ENCODE assay signal across 23 cellular contexts in the genomic region with DNA sequence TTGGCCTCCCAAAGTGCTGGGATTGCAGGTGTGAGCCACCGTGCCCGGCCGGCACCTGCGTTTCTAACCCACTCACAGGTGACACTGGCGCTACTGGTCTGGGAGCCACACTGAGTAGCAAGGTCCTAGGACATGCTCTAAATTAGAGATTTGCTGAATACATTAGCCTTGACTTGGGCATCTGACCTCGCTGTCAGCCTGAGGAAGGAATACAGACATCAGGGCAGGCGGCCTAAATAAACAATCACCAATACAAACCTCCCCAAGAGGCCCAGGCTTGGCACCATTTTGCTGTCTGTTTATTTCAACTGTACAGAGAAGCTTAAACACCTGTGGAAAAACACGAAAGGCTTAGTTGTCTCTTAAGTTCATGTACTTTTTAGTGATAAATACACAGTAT. TPM values are rescaled to one million over a fixed set of nuclear protein-coding genes. Genes with fewer than 3 reads are reported as not detected.
A peak's percentile ranks its signal among the peaks of the same experiment; 100 is the strongest.
DNase-seq lines count a peak whose midpoint lies in the region; ATAC-seq and TF ChIP-seq lines count a peak whose summit lies in the region.
"Had no signal": no experiment of that assay in that cellular context is flagged by ENCODE, and none has a peak within 500 bp of the region (broad histone marks: within the 10 kb centered on the region; RNA-seq: fewer than 3 reads in every experiment).

No MANE protein-coding gene starts in this region.

- WGBS in liver: 45% methylated on average over 8 of the region's 8 CpGs

- H3K9me3 ChIP-seq in liver (ENCODE audit: control insufficient read depth in 4 of 4, low read length in 3 of 4) (no peaks in the 10 kb centered on the region), stomach smooth muscle (ENCODE audit: control insufficient read depth in 2 of 2, low read length in 2 of 2) (no peaks in the 10 kb centered on the region)
- H3K9me3 ChIP-seq: gastroesophageal sphincter, mucosa of descending colon, Peyer's patch had no signal

- H3K4me1 ChIP-seq in liver (ENCODE audit: control insufficient read depth in 4 of 4, insufficient read depth in 4 of 4, low read length in 3 of 4) (peaks cover 7 to 15% (median 10%) of the 10 kb centered on the region in 4 donors), stomach smooth muscle (ENCODE audit: control insufficient read depth, insufficient read depth, low read length) (peaks cover 48% of the 10 kb centered on the region)

- H3K27ac ChIP-seq in VCaP: peak overlapping the region; percentile 82
- H3K27ac ChIP-seq in liver (ENCODE audit: low read depth in 1 of 2, low read length in 2 of 2): no peak overlapping the region
- peak overlapping the region; percentile 90 for H3K27ac ChIP-seq in stomach smooth muscle (ENCODE audit: low read length)
- H3K27ac ChIP-seq: brain microvascular endothelial cell, KMS-11, Peyer's patch had no signal

- H3K27me3 ChIP-seq in liver (ENCODE audit: control insufficient read depth in 4 of 4, insufficient read depth in 4 of 4, low read length in 3 of 4): no peaks in the 10 kb centered on the region
- H3K27me3 ChIP-seq in stomach smooth muscle (ENCODE audit: control insufficient read depth in 1 of 2, insufficient read depth in 2 of 2, low read length in 2 of 2): no peaks in the 10 kb centered on the region
- H3K27me3 ChIP-seq: brain microvascular endothelial cell, gastroesophageal sphincter, Peyer's patch had no signal

- no peak for ATAC-seq in natural killer cell
- no peak for ATAC-seq in natural killer cell treated with Interleukin-12 subunit alpha and Interleukin-12 subunit beta and Interleukin-15 and Interleukin-18, amount 100 ng/mL, for 72 hours
- ATAC-seq: activated T-cell treated with anti-CD3 and anti-CD28 coated beads, Interleukin-2, amount 50 U/mL, for 4 hours; gastroesophageal sphincter; HCT116; left colon; mucosa of descending colon had no signal

- DNase-seq in natural killer cell (no peak), D341Med (ENCODE audit: low spot score) (no peak), NCI-H1105 (lab: John Stamatoyannopoulos, UW) (no peak)
- no peak for DNase-seq in natural killer cell treated with Interleukin-12 subunit alpha and Interleukin-12 subunit beta and Interleukin-15 and Interleukin-18, amount 100 ng/mL, for 72 hours (ENCODE audit: low spot score)
- DNase-seq in stimulated activated CD4-positive, alpha-beta T cell treated with anti-CD3 and anti-CD28 coated beads, Interleukin-15, amount 100 ng/mL, for 24 hours: no peak
- DNase-seq: activated CD4-positive, alpha-beta T cell treated with anti-CD3 and anti-CD28 coated beads, Interleukin-2, amount 50 U/mL, for 1 hour; activated T-cell treated with anti-CD3 and anti-CD28 coated beads, Interleukin-2, amount 50 U/mL, for 4 hours; brain microvascular endothelial cell; erythroblast; GDM1; left colon; NCI-H2171 treated with DMSO at 0.1 percent for 48 hours; Peyer's patch; stimulated activated CD4-positive, alpha-beta T cell treated with anti-CD3 and anti-CD28 coated beads, Interleukin-4, amount 100 ng/mL, for 24 hours had no signal

- H3K36me3 ChIP-seq in liver (ENCODE audit: control insufficient read depth in 4 of 4, insufficient read depth in 3 of 4, low read depth in 1 of 4, low read length in 3 of 4) (peaks cover 0 to 25% (median 16%) of the 10 kb centered on the region in 4 donors), stomach smooth muscle (ENCODE audit: control insufficient read depth in 2 of 2, insufficient read depth in 2 of 2, low read length in 2 of 2) (peaks cover 10 to 11% of the 10 kb centered on the region in 2 donors)

- peak overlapping the region; percentile 97 to 98 for H3K27ac Mint-ChIP-seq in natural killer cell
- H3K27ac Mint-ChIP-seq in natural killer cell treated with Interleukin-12 subunit alpha and Interleukin-12 subunit beta and Interleukin-15 and Interleukin-18, amount 100 ng/mL, for 72 hours: peak overlapping the region in 1 of 2 donors; percentile 33
- H3K27ac Mint-ChIP-seq: activated naive CD8-positive, alpha-beta T cell had no signal

- H3K4me1 Mint-ChIP-seq in natural killer cell: peaks cover 29 to 30% of the 10 kb centered on the region in 2 donors
- peaks cover 24 to 28% of the 10 kb centered on the region in 2 donors for H3K4me1 Mint-ChIP-seq in natural killer cell treated with Interleukin-12 subunit alpha and Interleukin-12 subunit beta and Interleukin-15 and Interleukin-18, amount 100 ng/mL, for 72 hours (ENCODE audit: low read depth in 2 of 2)

- TF ChIP-seq RAD21 in liver (IDR thresholded peaks at IDR 0.05): peak in 1 of 2 donors; percentile 7

- TF ChIP-seq CTCF in natural killer cell (IDR thresholded peaks at IDR 0.05): no peak
- TF ChIP-seq CTCF in VCaP (conservative IDR thresholded peaks at IDR 0.05): no peak
- TF ChIP-seq CTCF in liver (IDR thresholded peaks at IDR 0.05; ENCODE audit: low read depth, low read length, missing input control): no peak

- intact Hi-C loops in natural killer cell (cut with micrococcal nuclease): no loop called here

- H3K4me3 ChIP-seq in liver (ENCODE audit: low read depth in 1 of 3, low read length in 3 of 3) (no peak overlapping the region), stomach smooth muscle (ENCODE audit: low read length in 2 of 2) (peak overlapping the region in 1 of 2 donors; percentile 22)
- H3K4me3 ChIP-seq: gastroesophageal sphincter, mucosa of descending colon, Peyer's patch, skin epidermis had no signal

- no peaks in the 10 kb centered on the region for H3K27me3 Mint-ChIP-seq in natural killer cell (ENCODE audit: low read depth in 2 of 2)
- no peaks in the 10 kb centered on the region for H3K27me3 Mint-ChIP-seq in natural killer cell treated with Interleukin-12 subunit alpha and Interleukin-12 subunit beta and Interleukin-15 and Interleukin-18, amount 100 ng/mL, for 72 hours
- H3K27me3 Mint-ChIP-seq: activated naive CD8-positive, alpha-beta T cell had no signal

- no peak overlapping the region for H3K4me3 Mint-ChIP-seq in natural killer cell
- H3K4me3 Mint-ChIP-seq in natural killer cell treated with Interleukin-12 subunit alpha and Interleukin-12 subunit beta and Interleukin-15 and Interleukin-18, amount 100 ng/mL, for 72 hours: no peak overlapping the region
- H3K4me3 Mint-ChIP-seq: activated naive CD8-positive, alpha-beta T cell; activated T-cell treated with anti-CD3 and anti-CD28 coated beads, Interleukin-2, amount 50 U/mL, for 4 hours had no signal

- H3K9ac ChIP-seq in liver (ENCODE audit: low read depth in 1 of 2, low read length in 2 of 2): no peak overlapping the region
- H3K9ac ChIP-seq in stomach smooth muscle (ENCODE audit: low read length in 2 of 2): no peak overlapping the region
- H3K9ac ChIP-seq: KMS-11 had no signal

- no peaks in the 10 kb centered on the region for H3K36me3 Mint-ChIP-seq in natural killer cell
- no peaks in the 10 kb centered on the region for H3K36me3 Mint-ChIP-seq in natural killer cell treated with Interleukin-12 subunit alpha and Interleukin-12 subunit beta and Interleukin-15 and Interleukin-18, amount 100 ng/mL, for 72 hours
- H3K36me3 Mint-ChIP-seq: activated naive CD8-positive, alpha-beta T cell had no signal

- no peaks in the 10 kb centered on the region for H3K9me3 Mint-ChIP-seq in natural killer cell
- H3K9me3 Mint-ChIP-seq in natural killer cell treated with Interleukin-12 subunit alpha and Interleukin-12 subunit beta and Interleukin-15 and Interleukin-18, amount 100 ng/mL, for 72 hours: no peaks in the 10 kb centered on the region
- H3K9me3 Mint-ChIP-seq: activated T-cell treated with anti-CD3 and anti-CD28 coated beads, Interleukin-2, amount 50 U/mL, for 4 hours had no signal

TF ChIP-seq in liver, 16 proteins besides CTCF, POLR2A, EP300 and RAD21 (continues in another document):
- TF ChIP-seq, protein P1, sequence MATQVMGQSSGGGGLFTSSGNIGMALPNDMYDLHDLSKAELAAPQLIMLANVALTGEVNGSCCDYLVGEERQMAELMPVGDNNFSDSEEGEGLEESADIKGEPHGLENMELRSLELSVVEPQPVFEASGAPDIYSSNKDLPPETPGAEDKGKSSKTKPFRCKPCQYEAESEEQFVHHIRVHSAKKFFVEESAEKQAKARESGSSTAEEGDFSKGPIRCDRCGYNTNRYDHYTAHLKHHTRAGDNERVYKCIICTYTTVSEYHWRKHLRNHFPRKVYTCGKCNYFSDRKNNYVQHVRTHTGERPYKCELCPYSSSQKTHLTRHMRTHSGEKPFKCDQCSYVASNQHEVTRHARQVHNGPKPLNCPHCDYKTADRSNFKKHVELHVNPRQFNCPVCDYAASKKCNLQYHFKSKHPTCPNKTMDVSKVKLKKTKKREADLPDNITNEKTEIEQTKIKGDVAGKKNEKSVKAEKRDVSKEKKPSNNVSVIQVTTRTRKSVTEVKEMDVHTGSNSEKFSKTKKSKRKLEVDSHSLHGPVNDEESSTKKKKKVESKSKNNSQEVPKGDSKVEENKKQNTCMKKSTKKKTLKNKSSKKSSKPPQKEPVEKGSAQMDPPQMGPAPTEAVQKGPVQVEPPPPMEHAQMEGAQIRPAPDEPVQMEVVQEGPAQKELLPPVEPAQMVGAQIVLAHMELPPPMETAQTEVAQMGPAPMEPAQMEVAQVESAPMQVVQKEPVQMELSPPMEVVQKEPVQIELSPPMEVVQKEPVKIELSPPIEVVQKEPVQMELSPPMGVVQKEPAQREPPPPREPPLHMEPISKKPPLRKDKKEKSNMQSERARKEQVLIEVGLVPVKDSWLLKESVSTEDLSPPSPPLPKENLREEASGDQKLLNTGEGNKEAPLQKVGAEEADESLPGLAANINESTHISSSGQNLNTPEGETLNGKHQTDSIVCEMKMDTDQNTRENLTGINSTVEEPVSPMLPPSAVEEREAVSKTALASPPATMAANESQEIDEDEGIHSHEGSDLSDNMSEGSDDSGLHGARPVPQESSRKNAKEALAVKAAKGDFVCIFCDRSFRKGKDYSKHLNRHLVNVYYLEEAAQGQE (IDR thresholded peaks at IDR 0.05): no peak
- TF ChIP-seq YY1 (IDR thresholded peaks at IDR 0.05): peak; percentile 73
- peak; percentile 35 to 56 for TF ChIP-seq RXRA (IDR thresholded peaks at IDR 0.05)
- no peak for TF ChIP-seq TAF1 (conservative IDR thresholded peaks at IDR 0.05)
- no peak for TF ChIP-seq FOXA2 (IDR thresholded peaks at IDR 0.05)

RNA-seq across cellular contexts. Expression of gene P2RX4, which starts 27.5 kb away (rescaled TPM):
- total RNA-seq in natural killer cell (10 to 100 TPM; 34.8 to 39.3 (median 38.2) TPM), liver (10 to 100 TPM; 27.0 to 32.1 TPM)
- total RNA-seq in natural killer cell treated with Interleukin-12 subunit alpha and Interleukin-12 subunit beta and Interleukin-15 and Interleukin-18, amount 100 ng/mL, for 72 hours: 10 to 100 TPM; 39.8 to 46.6 TPM
- 10 to 100 TPM; 16.5 TPM for polyA plus RNA-seq in liver

RNA-seq across cellular contexts. Expression of gene CAMKK2, which starts 59.1 kb away (rescaled TPM):
- 10 to 100 TPM; 19.6 to 27.4 (median 20.9) TPM for total RNA-seq in natural killer cell
- 10 to 100 TPM; 24.7 to 48.4 TPM for total RNA-seq in natural killer cell treated with Interleukin-12 subunit alpha and Interleukin-12 subunit beta and Interleukin-15 and Interleukin-18, amount 100 ng/mL, for 72 hours
- total RNA-seq in liver: 10 to 100 TPM; 10.5 to 22.3 TPM
- 10 to 100 TPM; 18.6 to 26.0 TPM for polyA plus RNA-seq in liver

Comparison
In these comparisons a context has a peak if more than half of its experiments do, and no peak if none do; other contexts are left out.
1. H3K27ac ChIP-seq: peak in VCaP (single experiment) and stomach smooth muscle (single experiment); none in liver (0 of 2).